8 cellular contexts compared by ENCODE assay signal in genomic region chr2:33441235-33441810, GRCh38. TPM values are rescaled to one million over a fixed set of nuclear protein-coding genes. Genes with fewer than 3 reads are reported as not detected.
A peak's percentile ranks its signal among the peaks of the same experiment; 100 is the strongest.
DNase-seq lines count a peak whose midpoint lies in the region; ATAC-seq, FAIRE-seq and TF ChIP-seq lines count a peak whose summit lies in the region.

No MANE protein-coding gene starts in this region.

- H2AFZ ChIP-seq in HepG2 (ENCODE audit: low read length): no peak overlapping the region

- no peaks in the 10 kb centered on the region for H3K9me3 ChIP-seq in colonic mucosa
- no peaks in the 10 kb centered on the region for H3K9me3 ChIP-seq in HepG2 (ENCODE audit: low read length)
- H3K9me3 ChIP-seq in aorta (ENCODE audit: control insufficient read depth, low read length): no peaks in the 10 kb centered on the region
- no peaks in the 10 kb centered on the region for H3K9me3 ChIP-seq in T-helper 17 cell (ENCODE audit: control insufficient read depth, low read length, poor library complexity, severe bottlenecking)

- CTCF ChIA-PET in HepG2 (lab: Yijun Ruan, JAX; ENCODE audit: low intra/inter-chr PET ratio, low total read pairs): no interaction called here

- FAIRE-seq in HepG2 (lab: Jason Lieb, UNC): peak; percentile 82

- in situ Hi-C loops in HepG2 (cut with HindIII; ENCODE audit: extremely low pct_ligation_motif_present, low pct_unique_long_range_greater_than_20kb): no loop called here

- H3K27ac Mint-ChIP-seq in T-helper 17 cell: no peak overlapping the region

- no peaks in the 10 kb centered on the region for H3K4me1 Mint-ChIP-seq in T-helper 17 cell

- no peak overlapping the region for H3K4me3 Mint-ChIP-seq in T-helper 17 cell

- H3K4me3 ChIP-seq in HL-60 (replicated peaks; ENCODE audit: insufficient read depth, low read length) (no peak overlapping the region), colonic mucosa (no peak overlapping the region), HepG2 (replicated peaks in 1 of 3; ENCODE audit: insufficient read depth in 1 of 3, low read depth in 2 of 3, low read length in 3 of 3) (no peak overlapping the region), aorta (ENCODE audit: low read length in 2 of 2) (no peak overlapping the region)

- ATAC-seq in HepG2: peak; percentile 97
- ATAC-seq in aorta (ENCODE audit: low FRiP score): peak; percentile 86
- no peak for ATAC-seq in T-helper 17 cell

- BruUV-seq in HepG2 (replicated peaks; lab: Mats Ljungman, UMichigan): no TSS peak

- H3K9ac ChIP-seq in colonic mucosa (ENCODE audit: low read depth in 2 of 2, low read length in 2 of 2): no peak overlapping the region
- H3K9ac ChIP-seq in HepG2 (ENCODE audit: insufficient read depth, low read depth, low read length): no peak overlapping the region

- TF ChIP-seq POLR2A in HepG2 (IDR thresholded peaks at IDR 0.05; ENCODE audit: insufficient read depth in 1 of 2, low read depth in 2 of 2, low read length in 2 of 2): no peak

- no peaks in the 10 kb centered on the region for H3K4me1 ChIP-seq in colonic mucosa
- 0 out of 2 replicates have a peak, but pooled peaks cover 6% of the 10 kb centered on the region for H3K4me1 ChIP-seq in HepG2 (ENCODE audit: insufficient read depth, low read length)
- H3K4me1 ChIP-seq in aorta (ENCODE audit: control insufficient read depth in 1 of 2, insufficient read depth in 2 of 2, low read length in 2 of 2): no peaks in the 10 kb centered on the region

- no peak overlapping the region for H3K4me2 ChIP-seq in HepG2 (ENCODE audit: low read depth, low read length)

- no peaks in the 10 kb centered on the region for H3K79me2 ChIP-seq in HepG2 (ENCODE audit: insufficient read depth, low read length)

- peak; percentile 72 for DNase-seq in DMS53 (lab: John Stamatoyannopoulos, UW)
- peak; percentile 33 for DNase-seq in GM19240 (ENCODE audit: insufficient read length, low spot score)
- peak in 1 of 2 experiments; percentile 57 for DNase-seq in HL-60 (ENCODE audit: low read depth in 1 of 2, low spot score in 1 of 2)
- DNase-seq in RPMI8226: peak; percentile 72
- peak; percentile 26 for DNase-seq in colonic mucosa
- DNase-seq in HepG2 (ENCODE audit: low spot score): peak; percentile 34
- peak in 1 of 2 donors; percentile 60 for DNase-seq in aorta
- DNase-seq in T-helper 17 cell: no peak

- no peaks in the 10 kb centered on the region for H3K36me3 ChIP-seq in colonic mucosa
- H3K36me3 ChIP-seq in HepG2 (replicated peaks in 1 of 2; ENCODE audit: control insufficient read depth in 1 of 2, insufficient read depth in 2 of 2, low read length in 2 of 2): no peaks in the 10 kb centered on the region
- H3K36me3 ChIP-seq in aorta (ENCODE audit: control insufficient read depth in 1 of 2, insufficient read depth in 2 of 2, low read length in 1 of 2): no peaks in the 10 kb centered on the region

- 0% methylated on average over 3 of the region's 3 CpGs for WGBS in HepG2 (ENCODE audit: low lambda C conversion rate)
- 22 to 25% methylated on average over 3 of the region's 3 CpGs for WGBS in aorta, 2 donors

- peaks cover 16% of the 10 kb centered on the region for H3K27me3 Mint-ChIP-seq in T-helper 17 cell

- H3K27ac ChIP-seq in HL-60 (replicated peaks) (no peak overlapping the region), colonic mucosa (no peak overlapping the region), HepG2 (ENCODE audit: extremely low read length, insufficient read depth, low read length) (no peak overlapping the region), aorta (ENCODE audit: low read depth in 1 of 2, low read length in 2 of 2) (no peak overlapping the region)

- H4K20me1 ChIP-seq in HepG2 (ENCODE audit: insufficient read depth, low read length): no peaks in the 10 kb centered on the region

- TF ChIP-seq CTCF in HL-60 (IDR thresholded peaks at IDR 0.05; ENCODE audit: insufficient read depth, low read length) (peak; percentile 72), colonic mucosa (IDR thresholded peaks at IDR 0.05) (peak; percentile 16), HepG2 (CRISPR knock-in tag; IDR thresholded peaks at IDR 0.05) (peak; percentile 73)

- H3K27me3 ChIP-seq in HL-60 (ENCODE audit: insufficient read depth, poor library complexity, severe bottlenecking): no peaks in the 10 kb centered on the region
- no peaks in the 10 kb centered on the region for H3K27me3 ChIP-seq in colonic mucosa
- peaks cover 0 to 5% of the 10 kb centered on the region in 2 experiments; a peak in 1 of 5 replicates for H3K27me3 ChIP-seq in HepG2 (ENCODE audit: control insufficient read depth in 1 of 2, insufficient read depth in 2 of 2, low read length in 2 of 2)
- no peaks in the 10 kb centered on the region for H3K27me3 ChIP-seq in aorta (ENCODE audit: control insufficient read depth in 1 of 2, insufficient read depth in 2 of 2, low read length in 1 of 2)

- H3K36me3 Mint-ChIP-seq in T-helper 17 cell (ENCODE audit: low read depth): peaks cover 4% of the 10 kb centered on the region

- POLR2A ChIA-PET in HepG2 (lab: Yijun Ruan, JAX): no interaction called here

- TF ChIP-seq RAD21 in HepG2 (CRISPR knock-in tag; IDR thresholded peaks at IDR 0.05): peak; percentile 65; the same call in 1 of the 2 replicates

- intact Hi-C loops in colonic mucosa (cut with DNase I): no loop called here
- intact Hi-C loops in HepG2 (cut with micrococcal nuclease; ENCODE audit: unreplicated experiment): loop anchor here (1.0 to 5.0 kb wide), 2 partner anchors 59 to 669 kb away; no protein-coding TSS in a partner anchor
- intact Hi-C loops in aorta (cut with DNase I): loop anchor here (1.0 to 10.0 kb wide), 3 partner anchors 407 to 667 kb away; no protein-coding TSS in a partner anchor

- no peak for TF ChIP-seq EP300 in HepG2 (IDR thresholded peaks at IDR 0.05; ENCODE audit: low read depth in 2 of 2, low read length in 2 of 2)
- TF ChIP-seq EP300 in HepG2 (CRISPR knock-in tag; IDR thresholded peaks at IDR 0.05; ENCODE audit: borderline replicate concordance): no peak

TF ChIP-seq in HepG2, 621 proteins besides CTCF, POLR2A, EP300 and RAD21:
- TF ChIP-seq STAG1 (CRISPR knock-in tag; IDR thresholded peaks at IDR 0.05): peak; percentile 74
- no peak for TF ChIP-seq NCOA5 (CRISPR knock-in tag; IDR thresholded peaks at IDR 0.05)
- no peak for TF ChIP-seq CHCHD3 (CRISPR knock-in tag; IDR thresholded peaks at IDR 0.05)
- TF ChIP-seq SMC3 (IDR thresholded peaks at IDR 0.05; ENCODE audit: low read length): peak; percentile 67
- no peak for TF ChIP-seq ZNF891 (CRISPR knock-in tag; IDR thresholded peaks at IDR 0.05)
- TF ChIP-seq ZNF367 (CRISPR knock-in tag; IDR thresholded peaks at IDR 0.05; ENCODE audit: borderline replicate concordance): no peak

RNA-seq across cellular contexts. Expression of gene RASGRP3, which starts 35.1 kb away (rescaled TPM):
- total RNA-seq in colonic mucosa (1 to 10 TPM; 3.6 to 3.9 TPM), HepG2 (2016; rRNA removed; fragmentation: Illumina TruSeq; extraction: Trizol) (not detected in 2 replicates), aorta (10 to 100 TPM; 12.8 to 22.3 TPM), T-helper 17 cell (10 to 100 TPM in 1 of 2 donors, 1 to 10 TPM in 1; 3.9 to 13.5 TPM)
- not detected in 2 replicates for total RNA-seq in HepG2 (2016; cell fraction: cytosol; rRNA removed; fragmentation: Illumina TruSeq; extraction: Trizol; ENCODE audit: low read depth)
- 0.02 TPM in 1 of 2 replicates, not detected in the other for total RNA-seq in HepG2 (2016; cell fraction: insoluble cytoplasmic fraction; rRNA removed; fragmentation: Illumina TruSeq; extraction: Trizol)
- total RNA-seq in HepG2 (2016; cell fraction: membrane; rRNA removed; fragmentation: Illumina TruSeq; extraction: Trizol): not detected in 2 replicates
- not detected in 2 replicates for total RNA-seq in HepG2 (2016; cell fraction: nucleus; rRNA removed; fragmentation: Illumina TruSeq; extraction: Trizol)
- polyA plus RNA-seq in HepG2 (2011; rRNA removed) (0.01 and 0.27 TPM in 2 replicates), aorta (1 to 10 TPM in 1 of 2 donors, under 1 TPM in 1; 0.46 to 3.0 TPM)
- polyA plus RNA-seq in HepG2 (2011; cell fraction: cytosol; rRNA removed): 0.08 TPM in 1 of 2 replicates, not detected in the other
- polyA plus RNA-seq in HepG2 (2011; cell fraction: nucleus; rRNA removed): not detected in 2 replicates
- polyA plus RNA-seq in HepG2 (2012): not detected in 2 replicates
- not detected in 2 replicates for polyA plus RNA-seq in HepG2 (2016; cell fraction: cytosol; fragmentation: Illumina TruSeq; extraction: Trizol; ENCODE audit: low read depth)
- polyA plus RNA-seq in HepG2 (2016; cell fraction: insoluble cytoplasmic fraction; fragmentation: Illumina TruSeq; extraction: Trizol; ENCODE audit: low read depth): not detected in 2 replicates
- polyA plus RNA-seq in HepG2 (2016; cell fraction: membrane; fragmentation: Illumina TruSeq; extraction: Trizol; ENCODE audit: low read depth): not detected in 2 replicates
- not detected in 2 replicates for polyA plus RNA-seq in HepG2 (2016; cell fraction: nucleus; fragmentation: Illumina TruSeq; extraction: Trizol; ENCODE audit: insufficient read depth, low read depth)
- polyA minus RNA-seq in HepG2 (2011; rRNA and poly(A)+ RNA removed; ENCODE audit: low replicate concordance): not detected in 2 replicates
- not detected in 2 replicates for polyA minus RNA-seq in HepG2 (2011; cell fraction: cytosol; rRNA and poly(A)+ RNA removed)
- polyA minus RNA-seq in HepG2 (2011; cell fraction: nucleus; rRNA and poly(A)+ RNA removed): not detected in 2 replicates

Comparison
In these comparisons a context has a peak if more than half of its experiments do, and no peak if none do; other contexts are left out.
1. DNase-seq: peak in DMS53 (single experiment), GM19240 (single experiment), RPMI8226 (single experiment), colonic mucosa (single experiment) and HepG2 (single experiment); none in T-helper 17 cell (0 of 3).
2. CTCF ChIP-seq: peak in every context shown above with its lines; median percentile 73 in HepG2; 72 in HL-60; 16 in colonic mucosa.